ENCODE assay signal across 1 cellular context in genomic region chr16:28524544-28525179, GRCh38.
TF ChIP-seq lines count a peak whose summit lies in the region.

No MANE protein-coding gene starts in this region.

TF ChIP-seq in HCT116, 20 proteins besides CTCF, POLR2A, EP300 and RAD21 (continued from another document):
- TF ChIP-seq ATF3 (IDR thresholded peaks at IDR 0.05): no peak
- no peak for TF ChIP-seq ZNF274 (IDR thresholded peaks at IDR 0.05; ENCODE audit: low read depth, low read length)
- no peak for TF ChIP-seq ELF1 (IDR thresholded peaks at IDR 0.05; ENCODE audit: borderline replicate concordance, low read depth)
- TF ChIP-seq TCF7L2 (IDR thresholded peaks at IDR 0.05; ENCODE audit: borderline replicate concordance, extremely low read depth, insufficient read depth, insufficient read length): no peak
